ENCODE assay signal across 30 cellular contexts in genomic region chrX:137747231-137747630, GRCh38.
A peak's percentile ranks its signal among the peaks of the same experiment; 100 is the strongest.
DNase-seq lines count a peak whose midpoint lies in the region; ATAC-seq and TF ChIP-seq lines count a peak whose summit lies in the region.
"Had no signal": no experiment of that assay in that cellular context is flagged by ENCODE, and none has a peak within 500 bp of the region (broad histone marks: within the 10 kb centered on the region; RNA-seq: fewer than 3 reads in every experiment).

No MANE protein-coding gene starts in this region.

- H3K4me1 ChIP-seq in H9 (ENCODE audit: insufficient read depth, low read length), result peaks cover 15% of the 10 kb centered on the region; the same call in 1 of the 2 replicates
- H3K4me1 ChIP-seq in NT2/D1 (ENCODE audit: insufficient read depth, insufficient read length), result no peaks in the 10 kb centered on the region
- H3K4me1 ChIP-seq in iPS-18a (ENCODE audit: control insufficient read depth, low read depth, low read length), result peaks cover 55% of the 10 kb centered on the region
- H3K4me1 ChIP-seq in neuronal stem cell (ENCODE audit: control insufficient read depth in 2 of 2, insufficient read depth in 1 of 2, low read depth in 1 of 2, low read length in 2 of 2), result peaks cover 9 to 13% of the 10 kb centered on the region in 2 donors
- H3K4me1 ChIP-seq: breast epithelium, Peyer's patch, psoas muscle, sigmoid colon, tibial artery had no signal

- H3K27ac Mint-ChIP-seq in H9, result peak overlapping the region in 2 of 3 experiments; percentile 95; a peak in 5 of 7 replicates
- H3K27ac Mint-ChIP-seq: activated naive CD8-positive, alpha-beta T cell; B cell; CD4-positive, alpha-beta memory T cell had no signal

- no peaks in the 10 kb centered on the region for H3K23me2 ChIP-seq in H9 (ENCODE audit: insufficient read length, low read depth, low read length, poor library complexity, severe bottlenecking)

- no peak for TF ChIP-seq CTCF in H9 (conservative IDR thresholded peaks at IDR 0.05)

- H2BK120ac ChIP-seq in H9 (ENCODE audit: low read depth, low read length, poor library complexity, severe bottlenecking), result no peak overlapping the region
- H2BK120ac ChIP-seq in neuronal stem cell (ENCODE audit: low read depth, low read length), result no peak overlapping the region

- no peak overlapping the region for H2BK20ac ChIP-seq in H9 (ENCODE audit: low read depth, low read length, poor library complexity, severe bottlenecking)

- peaks cover 0 to 2% (median 0%) of the 10 kb centered on the region in 3 experiments; a peak in 2 of 7 replicates for H3K36me3 Mint-ChIP-seq in H9 (ENCODE audit: insufficient read depth in 1 of 3, low read depth in 3 of 3)
- H3K36me3 Mint-ChIP-seq: activated naive CD8-positive, alpha-beta T cell; CD4-positive, alpha-beta memory T cell had no signal

- H2AK5ac ChIP-seq in H9 (ENCODE audit: insufficient read length, low read length) (no peak overlapping the region), neuronal stem cell (ENCODE audit: low read depth, low read length) (no peak overlapping the region)

- H4K5ac ChIP-seq in H9 (ENCODE audit: insufficient read length, low read depth, low read length), result no peak overlapping the region

- H3K79me1 ChIP-seq in H9 (ENCODE audit: insufficient read depth, low read depth, low read length, poor library complexity, severe bottlenecking), result no peaks in the 10 kb centered on the region
- H3K79me1 ChIP-seq in neuronal stem cell (ENCODE audit: low read depth, low read length), result no peaks in the 10 kb centered on the region

- H3K4ac ChIP-seq in H9 (ENCODE audit: low read depth, low read length), result no peak overlapping the region
- no peak overlapping the region for H3K4ac ChIP-seq in neuronal stem cell (ENCODE audit: low read length)

- no peak overlapping the region for H2BK5ac ChIP-seq in H9 (ENCODE audit: insufficient read length, low read length)
- H2BK5ac ChIP-seq in neuronal stem cell (ENCODE audit: low read length), result no peak overlapping the region

- WGBS in H9 (ENCODE audit: extremely low coverage, insufficient read length, low lambda C conversion rate), result no CpG with 5 or more reads among the region's 6 CpGs
- WGBS in neuronal stem cell (ENCODE audit: extremely low coverage in 2 of 2, insufficient read length in 2 of 2, insufficient replicate concordance in 1 of 2), 2 donors, result no CpG with 5 or more reads among the region's 6 CpGs

- H3K27me3 ChIP-seq in H9 (ENCODE audit: insufficient read depth, low read length) (no peaks in the 10 kb centered on the region), NT2/D1 (ENCODE audit: insufficient read depth, insufficient read length) (no peaks in the 10 kb centered on the region), iPS-18a (ENCODE audit: control insufficient read depth, insufficient read depth, low read length) (no peaks in the 10 kb centered on the region), neuronal stem cell (ENCODE audit: control insufficient read depth in 3 of 3, insufficient read depth in 3 of 3, low read depth in 1 of 3, low read length in 3 of 3) (peaks cover 0 to 22% (median 0%) of the 10 kb centered on the region in 3 experiments)
- H3K27me3 ChIP-seq: Peyer's patch, sigmoid colon, tibial artery had no signal

- no peak overlapping the region for H3K14ac ChIP-seq in H9 (ENCODE audit: insufficient read depth, low read length)
- H3K14ac ChIP-seq in neuronal stem cell (ENCODE audit: low read length), result no peak overlapping the region

- no peaks in the 10 kb centered on the region for H3K36me3 ChIP-seq in NT2/D1 (ENCODE audit: insufficient read depth, insufficient read length, low read length)
- H3K36me3 ChIP-seq in iPS-18a (ENCODE audit: control insufficient read depth, low read depth, low read length), result no peaks in the 10 kb centered on the region
- H3K36me3 ChIP-seq in neuronal stem cell (replicated peaks in 1 of 2; ENCODE audit: control insufficient read depth in 2 of 2, insufficient read depth in 2 of 2, low read length in 2 of 2), result no peaks in the 10 kb centered on the region
- H3K36me3 ChIP-seq: breast epithelium, Peyer's patch, sigmoid colon, tibial artery had no signal

- H2AFZ ChIP-seq in H9 (ENCODE audit: low read length) (no peak overlapping the region), neuronal stem cell (ENCODE audit: low read length) (peak overlapping the region; percentile 0)

- H2BK12ac ChIP-seq in H9 (ENCODE audit: insufficient read length, low read depth, low read length), result no peak overlapping the region
- no peak overlapping the region for H2BK12ac ChIP-seq in neuronal stem cell (ENCODE audit: low read length)

- H3K79me2 ChIP-seq in H9 (ENCODE audit: insufficient read depth, low read length), result no peaks in the 10 kb centered on the region

- H3K4me3 Mint-ChIP-seq in H9, result peak overlapping the region; percentile 37 to 38
- H3K4me3 Mint-ChIP-seq: activated naive CD8-positive, alpha-beta T cell; B cell; CD4-positive, alpha-beta memory T cell had no signal

- ATAC-seq in GM21786 (IDR thresholded peaks at IDR 0.05; ENCODE audit: unreplicated experiment) (no peak), HG03135 (IDR thresholded peaks at IDR 0.05; ENCODE audit: unreplicated experiment) (no peak), GM18909 (IDR thresholded peaks at IDR 0.05; ENCODE audit: poor library complexity, unreplicated experiment) (no peak)
- ATAC-seq: left ventricle myocardium superior, psoas muscle had no signal

- peaks cover 0 to 34% of the 10 kb centered on the region in 2 experiments; a peak in 2 of 5 replicates for H3K9me3 Mint-ChIP-seq in H9

- DNase-seq in H9 (peak; percentile 62), NT2/D1 (ENCODE audit: low read depth, low spot score) (peak; percentile 66), neuronal stem cell (ENCODE audit: low spot score) (no peak)
- DNase-seq: ACHN; activated CD4-positive, alpha-beta T cell treated with anti-CD3 and anti-CD28 coated beads for 48 hours; activated CD8-positive, alpha-beta memory T cell treated with anti-CD3 and anti-CD28 coated beads for 24 hours; activated effector memory CD4-positive, alpha-beta T cell treated with anti-CD3 and anti-CD28 coated beads, Interleukin-2, amount 50 U/mL, for 16 hours; CD4-positive, alpha-beta memory T cell; DND-41; HCEC 1CT; hypothalamus; KBM-7; left ventricle myocardium superior; NCI-H1105; NCI-H2227 treated with DMSO at 0.1 percent for 48 hours; NCI-H526; Peyer's patch; psoas muscle; SIG-M5; sigmoid colon; stimulated activated CD4-positive, alpha-beta T cell treated with anti-CD3 and anti-CD28 coated beads, Interleukin-4, amount 100 ng/mL, for 1 hour; tibial artery had no signal

- H3K27me3 Mint-ChIP-seq in H9 (ENCODE audit: low read depth), result no peaks in the 10 kb centered on the region; the same call in 1 of the 2 replicates
- H3K27me3 Mint-ChIP-seq: activated naive CD8-positive, alpha-beta T cell; B cell; CD4-positive, alpha-beta memory T cell had no signal

- H3K9ac ChIP-seq in H9 (ENCODE audit: extremely low read depth, insufficient read length, low read length) (no peak overlapping the region), NT2/D1 (ENCODE audit: insufficient read length, low read depth) (no peak overlapping the region), iPS-18a (ENCODE audit: low read length) (no peak overlapping the region), neuronal stem cell (ENCODE audit: low read depth, low read length, poor library complexity) (no peak overlapping the region)

- H3K4me3 ChIP-seq in NT2/D1 (ENCODE audit: insufficient read length, low read depth), result no peak overlapping the region
- peak overlapping the region; percentile 38 for H3K4me3 ChIP-seq in iPS-18a (ENCODE audit: low read length)
- H3K4me3 ChIP-seq in neuronal stem cell (ENCODE audit: low read length in 2 of 2), result no peak overlapping the region
- H3K4me3 ChIP-seq: breast epithelium, Peyer's patch, psoas muscle, sigmoid colon, tibial artery had no signal

- H2BK15ac ChIP-seq in H9 (ENCODE audit: low read depth, low read length), result no peak overlapping the region
- no peak overlapping the region for H2BK15ac ChIP-seq in neuronal stem cell (ENCODE audit: low read length)

- H4K91ac ChIP-seq in H9 (ENCODE audit: insufficient read length, low read depth, low read length) (no peak overlapping the region), neuronal stem cell (ENCODE audit: low read depth, low read length, poor library complexity) (no peak overlapping the region)

- H4K8ac ChIP-seq in H9 (replicated peaks; ENCODE audit: insufficient read length, low read depth, low read length), result no peak overlapping the region
- H4K8ac ChIP-seq in neuronal stem cell (ENCODE audit: low read depth, low read length), result no peak overlapping the region

- no peak overlapping the region for H3T11ph ChIP-seq in H9 (ENCODE audit: low read length)

- no peaks in the 10 kb centered on the region for H4K20me1 ChIP-seq in H9 (ENCODE audit: control insufficient read depth, insufficient read depth, insufficient read length)

- H3K4me1 Mint-ChIP-seq in H9, result peaks cover 66 to 83% of the 10 kb centered on the region in 2 experiments
- H3K4me1 Mint-ChIP-seq: B cell; CD4-positive, alpha-beta memory T cell had no signal

- no peak overlapping the region for H3K56ac ChIP-seq in H9 (ENCODE audit: insufficient read length, low read depth, low read length)

- H3K27ac ChIP-seq in H9 (ENCODE audit: insufficient read length, low read depth, low read length) (peak overlapping the region; percentile 79), iPS-18a (ENCODE audit: low read length) (no peak overlapping the region), neuronal stem cell (replicated peaks; ENCODE audit: low read length) (peak overlapping the region; percentile 86)
- H3K27ac ChIP-seq: breast epithelium, epithelial cell of prostate, Peyer's patch, psoas muscle, sigmoid colon, tibial artery had no signal

- H3K18ac ChIP-seq in H9 (ENCODE audit: insufficient read length, low read depth, low read length), result no peak overlapping the region
- H3K18ac ChIP-seq in neuronal stem cell (ENCODE audit: low read length), result no peak overlapping the region

- H3K4me2 ChIP-seq in H9 (ENCODE audit: insufficient read depth, insufficient read length, low read length) (peak overlapping the region; percentile 55), neuronal stem cell (ENCODE audit: insufficient read depth, low read length, poor library complexity, severe bottlenecking) (peak overlapping the region; percentile 45)

- H3K23ac ChIP-seq in H9 (ENCODE audit: insufficient read length, low read depth, low read length) (no peak overlapping the region), neuronal stem cell (ENCODE audit: low read depth, low read length, poor library complexity) (no peak overlapping the region)

- H3K9me3 ChIP-seq in H9 (ENCODE audit: control insufficient read depth, low read depth, low read length) (no peaks in the 10 kb centered on the region), NT2/D1 (ENCODE audit: insufficient read depth, low read length) (no peaks in the 10 kb centered on the region), iPS-18a (ENCODE audit: control insufficient read depth, low read depth, low read length) (no peaks in the 10 kb centered on the region), neuronal stem cell (replicated peaks in 1 of 2; ENCODE audit: control insufficient read depth in 2 of 2, insufficient read depth in 1 of 2, low read depth in 1 of 2, low read length in 2 of 2) (no peaks in the 10 kb centered on the region)
- H3K9me3 ChIP-seq: breast epithelium, Peyer's patch, psoas muscle, sigmoid colon, tibial artery had no signal
